29 cellular contexts compared by ENCODE assay signal in genomic region chr1:244060117-244060516, GRCh38.
"Had no signal": no experiment of that assay in that cellular context is flagged by ENCODE, and none has a peak within 500 bp of the region (broad histone marks: within the 10 kb centered on the region; RNA-seq: fewer than 3 reads in every experiment).

No MANE protein-coding gene starts in this region.

- H3K9ac ChIP-seq: parathyroid adenoma had no signal

- ATAC-seq: activated CD4-positive, alpha-beta T cell treated with anti-CD3 and anti-CD28 coated beads for 36 hours; activated naive CD4-positive, alpha-beta T cell treated with anti-CD3 and anti-CD28 coated beads, Interleukin-2, amount 50 U/mL, for 72 hours; activated T-cell treated with anti-CD3 and anti-CD28 coated beads, Interleukin-2, amount 50 U/mL, for 72 hours; gastroesophageal sphincter; left colon; naive thymus-derived CD8-positive, alpha-beta T cell; psoas muscle; stimulated activated memory B cell treated with anti-CD40 and anti-IgM and Interleukin-4, amounts not matched to agents 10 μg/mL and 1 μg/mL and 100 μg/mL, for 72 hours; stimulated activated naive CD8-positive, alpha-beta T cell treated with anti-CD3 and anti-CD28 coated beads, Interleukin-15, amount 100 ng/mL, for 72 hours had no signal

- H3K4me1 ChIP-seq: breast epithelium, colonic mucosa, parathyroid adenoma, psoas muscle, thyroid gland, upper lobe of left lung had no signal

- DNase-seq: activated CD4-positive, alpha-beta T cell treated with anti-CD3 and anti-CD28 coated beads for 36 hours; activated CD4-positive, CD25-positive, alpha-beta regulatory T cell; activated naive CD4-positive, alpha-beta T cell; activated T-cell treated with anti-CD3 and anti-CD28 coated beads for 4 hours; activated T-cell treated with anti-CD3 and anti-CD28 coated beads, Interleukin-2, amount 50 U/mL, for 72 hours; cerebellar nuclear complex; colonic mucosa; effector memory CD4-positive, alpha-beta T cell; erythroblast; kidney; left colon; midbrain; naive thymus-derived CD8-positive, alpha-beta T cell; nucleus accumbens; psoas muscle; stimulated activated CD4-positive, alpha-beta T cell treated with anti-CD3 and anti-CD28 coated beads, Interleukin-1b, Interleukin-23, amount 100 ng/mL, for 48 hours; stimulated activated CD4-positive, alpha-beta T cell treated with anti-CD3 and anti-CD28 coated beads, Interleukin-4, amount 100 ng/mL, for 4 hours; stimulated activated CD8-positive, alpha-beta memory T cell treated with anti-CD3 and anti-CD28 coated beads, Interleukin-4, amount 100 ng/mL, for 48 hours; stimulated activated naive CD8-positive, alpha-beta T cell treated with anti-CD3 and anti-CD28 coated beads, Interleukin-15, amount 100 ng/mL, for 72 hours; T-helper 2 cell; thyroid gland; upper lobe of left lung had no signal

- H3K4me3 ChIP-seq: breast epithelium, colonic mucosa, gastroesophageal sphincter, hepatocyte, psoas muscle, smooth muscle cell, thyroid gland, upper lobe of left lung had no signal

- H3K79me2 ChIP-seq: parathyroid adenoma had no signal

- H3K9me3 ChIP-seq: breast epithelium, colonic mucosa, gastroesophageal sphincter, psoas muscle, thyroid gland, upper lobe of left lung had no signal

- H3K4me2 ChIP-seq: smooth muscle cell had no signal

- H3K27ac ChIP-seq: breast epithelium, colonic mucosa, gastroesophageal sphincter, hepatocyte, parathyroid adenoma, psoas muscle, thyroid gland, upper lobe of left lung had no signal

- H3K27me3 ChIP-seq: breast epithelium, colonic mucosa, gastroesophageal sphincter, hepatocyte, thyroid gland, upper lobe of left lung had no signal

- H2AFZ ChIP-seq: hepatocyte, parathyroid adenoma had no signal

- H3K36me3 ChIP-seq: colonic mucosa had no signal
